In the genomic region with DNA sequence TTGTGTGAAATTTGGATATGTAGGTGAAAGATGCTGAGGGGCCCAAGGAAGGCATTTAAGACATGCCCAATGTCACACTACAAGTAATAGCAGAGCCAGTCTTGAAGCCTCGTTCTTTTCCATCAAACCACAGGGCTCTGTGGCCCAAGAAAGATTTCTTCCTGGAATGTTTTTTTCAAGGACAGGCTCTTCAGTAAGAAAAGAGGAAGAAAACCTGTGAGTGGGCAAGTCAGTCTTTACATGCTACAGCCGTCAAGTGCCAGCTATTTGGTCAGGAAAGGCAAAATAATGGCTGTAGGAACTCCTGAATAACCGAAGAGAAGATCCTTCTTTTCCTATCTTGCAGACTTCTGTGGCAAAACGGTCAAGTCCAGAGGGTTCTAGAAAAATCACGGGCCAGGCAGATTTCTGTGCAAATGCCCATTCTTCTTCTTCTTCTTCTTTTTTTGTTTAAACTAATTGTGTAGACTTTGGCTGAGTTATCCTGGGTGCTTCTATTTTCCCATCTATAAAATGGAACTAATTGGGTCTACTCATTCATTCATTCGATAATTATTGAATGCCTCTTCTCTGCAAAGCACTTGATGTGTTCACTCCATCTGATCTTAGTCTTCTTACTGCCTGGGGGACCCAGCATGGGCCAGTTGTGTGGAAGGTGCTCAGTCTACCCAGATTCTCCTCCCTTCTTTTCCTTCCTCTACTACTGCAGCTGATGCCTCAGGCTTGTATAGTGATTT, we compare ENCODE assay signal across 9 cellular contexts. TPM values are rescaled to one million over a fixed set of nuclear protein-coding genes. Genes with fewer than 3 reads are reported as not detected.
DNase-seq lines count a peak whose midpoint lies in the region; ATAC-seq and TF ChIP-seq lines count a peak whose summit lies in the region.
"Had no signal": no experiment of that assay in that cellular context is flagged by ENCODE, and none has a peak within 500 bp of the region (broad histone marks: within the 10 kb centered on the region; RNA-seq: fewer than 3 reads in every experiment).

No MANE protein-coding gene starts in this region.

- TF ChIP-seq CTCF in H9 (conservative IDR thresholded peaks at IDR 0.05) (no peak), WERI-Rb-1 (IDR thresholded peaks at IDR 0.05; ENCODE audit: low read depth, low read length) (no peak), left lung (IDR thresholded peaks at IDR 0.05) (no peak), spleen (IDR thresholded peaks at IDR 0.05 in 8 of 11, conservative IDR thresholded peaks at IDR 0.05 in 3 of 11) (no peak)

- H3K9me3 Mint-ChIP-seq in H9: no peaks in the 10 kb centered on the region; a peak in 1 of 5 replicates
- H3K9me3 Mint-ChIP-seq: activated T-cell treated with anti-CD3 and anti-CD28 coated beads, Interleukin-2, amount 50 U/mL, for 24 hours had no signal

- H3K79me2 ChIP-seq in H9 (ENCODE audit: insufficient read depth, low read length): peaks cover 7% of the 10 kb centered on the region; the same call in 1 of the 2 replicates

- H3K4me2 ChIP-seq in H9 (ENCODE audit: insufficient read depth, insufficient read length, low read length): no peak overlapping the region

- no peak overlapping the region for H4K8ac ChIP-seq in H9 (replicated peaks; ENCODE audit: insufficient read length, low read depth, low read length)

- H3K4me1 Mint-ChIP-seq in H9: peaks cover 73 to 81% of the 10 kb centered on the region in 2 experiments

- H3K4me3 Mint-ChIP-seq in H9: peak overlapping the region in 1 of 2 experiments; percentile 4; a peak in 1 of 5 replicates

- WGBS in H9 (ENCODE audit: extremely low coverage, insufficient read length, low lambda C conversion rate): no CpG with 5 or more reads among the region's 6 CpGs
- 29 to 43% (median 37%) methylated on average over 6 of the region's 6 CpGs for WGBS in spleen, 5 donors

- no peak overlapping the region for H3K56ac ChIP-seq in H9 (ENCODE audit: insufficient read length, low read depth, low read length)

- H3K23me2 ChIP-seq in H9 (ENCODE audit: insufficient read length, low read depth, low read length, poor library complexity, severe bottlenecking): peaks cover 24% of the 10 kb centered on the region

- H3K36me3 ChIP-seq in WERI-Rb-1 (peaks cover 27% of the 10 kb centered on the region), left lung (peaks cover 0 to 3% of the 10 kb centered on the region in 2 donors), spleen (peaks cover 0 to 7% (median 0%) of the 10 kb centered on the region in 6 donors)

- H3K79me1 ChIP-seq in H9 (ENCODE audit: insufficient read depth, low read depth, low read length, poor library complexity, severe bottlenecking): no peaks in the 10 kb centered on the region

- no peak overlapping the region for H3T11ph ChIP-seq in H9 (ENCODE audit: low read length)

- intact Hi-C loops in left lung (cut with DNase I) (no loop called here), spleen (cut with DNase I; ENCODE audit: low total_unique reads) (no loop called here)

- H3K4me3 ChIP-seq in WERI-Rb-1 (ENCODE audit: low read depth, low read length): no peak overlapping the region
- no peak overlapping the region for H3K4me3 ChIP-seq in left lung
- H3K4me3 ChIP-seq in spleen: peak overlapping the region in 1 of 8 donors; percentile 79

- H2BK20ac ChIP-seq in H9 (ENCODE audit: low read depth, low read length, poor library complexity, severe bottlenecking): no peak overlapping the region

- no peak overlapping the region for H2BK15ac ChIP-seq in H9 (ENCODE audit: low read depth, low read length)

- H4K20me1 ChIP-seq in H9 (ENCODE audit: control insufficient read depth, insufficient read depth, insufficient read length): no peaks in the 10 kb centered on the region

- no peak overlapping the region for H3K9ac ChIP-seq in H9 (ENCODE audit: extremely low read depth, insufficient read length, low read length)

- H3K4me1 ChIP-seq in H9 (ENCODE audit: insufficient read depth, low read length) (peaks cover 14% of the 10 kb centered on the region; the same call in 1 of the 2 replicates), left lung (peaks cover 49 to 71% of the 10 kb centered on the region in 2 donors), spleen (peaks cover 44 to 97% (median 68%) of the 10 kb centered on the region in 6 donors)

- no peak overlapping the region for H3K27ac ChIP-seq in H9 (ENCODE audit: insufficient read length, low read depth, low read length)
- H3K27ac ChIP-seq in WERI-Rb-1: peak overlapping the region; percentile 96
- H3K27ac ChIP-seq in left lung: peak overlapping the region; percentile 95 to 96
- H3K27ac ChIP-seq in spleen: peak overlapping the region in 7 of 8 donors; percentile 91 to 96 (median 94)

- no peak overlapping the region for H3K23ac ChIP-seq in H9 (ENCODE audit: insufficient read length, low read depth, low read length)

- no peak overlapping the region for H4K5ac ChIP-seq in H9 (ENCODE audit: insufficient read length, low read depth, low read length)

- no peak overlapping the region for H2BK12ac ChIP-seq in H9 (ENCODE audit: insufficient read length, low read depth, low read length)

- TF ChIP-seq POLR2A in spleen (IDR thresholded peaks at IDR 0.05): no peak

- H2BK120ac ChIP-seq in H9 (ENCODE audit: low read depth, low read length, poor library complexity, severe bottlenecking): no peak overlapping the region

- H3K27me3 Mint-ChIP-seq in H9 (ENCODE audit: low read depth): peaks cover 15% of the 10 kb centered on the region

- H3K9me3 ChIP-seq in H9 (ENCODE audit: control insufficient read depth, low read depth, low read length) (no peaks in the 10 kb centered on the region), WERI-Rb-1 (ENCODE audit: severe bottlenecking) (no peaks in the 10 kb centered on the region), left lung (no peaks in the 10 kb centered on the region), spleen (no peaks in the 10 kb centered on the region)

- H2AK5ac ChIP-seq in H9 (ENCODE audit: insufficient read length, low read length): no peak overlapping the region

- H2AFZ ChIP-seq in H9 (ENCODE audit: low read length): no peak overlapping the region

- H3K27ac Mint-ChIP-seq in H9: peak overlapping the region in 2 of 3 experiments; percentile 99 to 100; a peak in 5 of 7 replicates
- H3K27ac Mint-ChIP-seq: activated T-cell treated with anti-CD3 and anti-CD28 coated beads, Interleukin-2, amount 50 U/mL, for 24 hours had no signal

- no peak for ATAC-seq in left lung
- ATAC-seq in HG03039 (IDR thresholded peaks at IDR 0.05; ENCODE audit: unreplicated experiment): no peak

- no peak overlapping the region for H3K4ac ChIP-seq in H9 (ENCODE audit: low read depth, low read length)

- peak overlapping the region; percentile 45 for H3K18ac ChIP-seq in H9 (ENCODE audit: insufficient read length, low read depth, low read length)

- DNase-seq in H9: no peak
- no peak for DNase-seq in WERI-Rb-1
- DNase-seq in left lung: no peak
- no peak for DNase-seq in spleen
- DNase-seq in HT-29 (ENCODE audit: low spot score): no peak
- DNase-seq in occipital lobe (lab: John Stamatoyannopoulos, UW): no peak
- no peak for DNase-seq in activated CD8-positive, alpha-beta memory T cell treated with anti-CD3 and anti-CD28 coated beads for 24 hours
- DNase-seq: activated T-cell treated with anti-CD3 and anti-CD28 coated beads, Interleukin-2, amount 50 U/mL, for 24 hours had no signal

- H3K36me3 Mint-ChIP-seq in H9 (ENCODE audit: insufficient read depth in 1 of 3, low read depth in 3 of 3): peaks cover 12 to 20% (median 13%) of the 10 kb centered on the region in 3 experiments; a peak in 6 of 7 replicates

- H2BK5ac ChIP-seq in H9 (ENCODE audit: insufficient read length, low read length): no peak overlapping the region

- H4K91ac ChIP-seq in H9 (ENCODE audit: insufficient read length, low read depth, low read length): no peak overlapping the region

- H3K27me3 ChIP-seq in H9 (ENCODE audit: insufficient read depth, low read length) (no peaks in the 10 kb centered on the region), WERI-Rb-1 (ENCODE audit: insufficient read depth, low read depth, severe bottlenecking) (no peaks in the 10 kb centered on the region), left lung (peaks cover 0 to 54% of the 10 kb centered on the region in 2 donors), spleen (replicated peaks in 1 of 7) (peaks cover 0 to 23% (median 0%) of the 10 kb centered on the region in 7 donors)

- H3K14ac ChIP-seq in H9 (ENCODE audit: insufficient read depth, low read length): no peak overlapping the region

RNA-seq across cellular contexts. Expression of gene ID3, which starts 1.9 kb away (rescaled TPM):
- total RNA-seq in H9 (2021): 113 and 119 TPM in 2 replicates
- 100 to 1,000 TPM; 125 to 129 TPM for total RNA-seq in left lung
- total RNA-seq in spleen: 100 to 1,000 TPM in 1 of 7 donors, 10 to 100 TPM in 6; 49.5 to 122 (median 65.4) TPM
- polyA plus RNA-seq in spleen: 100 to 1,000 TPM in 2 of 3 donors, 10 to 100 TPM in 1; 59.8 to 118 (median 109) TPM
- 1.3 and 3.4 TPM in 2 replicates for total RNA-seq in HT-29 (2014; rRNA removed; shearing (Covaris generic))
- total RNA-seq in occipital lobe: 30.3 TPM

RNA-seq across cellular contexts. Expression of gene E2F2, which starts 30.2 kb away (rescaled TPM):
- total RNA-seq in H9 (2021) (5.1 TPM in 2 replicates), left lung (1 to 10 TPM; 3.2 to 4.3 TPM), spleen (10 to 100 TPM in 2 of 7 donors, 1 to 10 TPM in 5; 3.4 to 18.9 (median 8.4) TPM), occipital lobe (0.78 TPM)
- polyA plus RNA-seq in spleen: 1 to 10 TPM in 2 of 3 donors, under 1 TPM in 1; 0.89 to 2.3 (median 1.5) TPM
- 4.7 TPM in 2 replicates for total RNA-seq in HT-29 (2014; rRNA removed; shearing (Covaris generic))
